8 cellular contexts compared by ENCODE assay signal in the genomic region with DNA sequence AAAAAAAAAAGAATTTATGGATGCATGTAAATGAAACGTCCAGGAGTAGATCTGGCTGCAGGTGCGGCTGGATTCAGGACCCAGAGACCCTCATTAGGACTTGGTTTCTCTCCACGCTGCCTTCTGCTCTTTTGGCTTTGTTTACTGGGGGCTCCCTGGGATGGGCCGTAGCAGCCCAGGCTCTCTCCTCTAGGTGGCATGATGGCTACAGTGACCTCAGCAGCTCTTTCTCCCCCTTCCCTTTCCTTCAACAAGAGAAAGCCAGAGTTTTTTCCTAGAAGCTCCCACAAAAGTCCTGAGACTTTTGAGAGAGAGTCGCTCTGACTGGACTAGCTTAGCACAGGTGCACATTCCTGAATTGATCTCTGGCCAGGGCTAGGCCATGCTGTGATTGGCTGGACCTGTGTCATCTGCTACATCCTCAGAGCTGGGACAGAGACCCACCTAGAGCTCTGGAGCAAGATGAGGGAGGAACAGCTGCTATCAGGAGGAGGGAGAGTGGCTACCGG.
DNase-seq lines count a peak whose midpoint lies in the region; ATAC-seq and TF ChIP-seq lines count a peak whose summit lies in the region.

No MANE protein-coding gene starts in this region.

- no peak overlapping the region for H3K4me3 Mint-ChIP-seq in activated CD8-positive, alpha-beta memory T cell treated with anti-CD3 and anti-CD28 coated beads, Interleukin-2, amount 10 ng/mL, durations not matched to agents 7 days and 5 days
- H3K4me3 Mint-ChIP-seq in natural killer cell, result no peak overlapping the region

- no peaks in the 10 kb centered on the region for H3K9me2 ChIP-seq in Karpas-422 (replicated peaks; ENCODE audit: insufficient read depth, low read length)

- H2AFZ ChIP-seq in Karpas-422 (ENCODE audit: low read length), result no peak overlapping the region

- H3K9ac ChIP-seq in Karpas-422 (ENCODE audit: low read length), result no peak overlapping the region

- H3K4me3 ChIP-seq in Karpas-422 (ENCODE audit: low read length), result no peak overlapping the region

- peak; percentile 53 for TF ChIP-seq CTCF in natural killer cell (IDR thresholded peaks at IDR 0.05)

- no peaks in the 10 kb centered on the region for H4K20me1 ChIP-seq in Karpas-422 (ENCODE audit: insufficient read depth, low read depth, low read length)

- H3K79me2 ChIP-seq in Karpas-422 (ENCODE audit: low read length), result no peaks in the 10 kb centered on the region

- H3K27me3 Mint-ChIP-seq in activated CD8-positive, alpha-beta memory T cell treated with anti-CD3 and anti-CD28 coated beads, Interleukin-2, amount 10 ng/mL, durations not matched to agents 7 days and 5 days, result no peaks in the 10 kb centered on the region
- H3K27me3 Mint-ChIP-seq in natural killer cell (ENCODE audit: low read depth in 2 of 2), result peaks cover 9% of the 10 kb centered on the region in 2 donors

- H3K9me3 Mint-ChIP-seq in activated CD8-positive, alpha-beta memory T cell treated with anti-CD3 and anti-CD28 coated beads, Interleukin-2, amount 10 ng/mL, durations not matched to agents 7 days and 5 days (ENCODE audit: low read depth), result no peaks in the 10 kb centered on the region
- H3K9me3 Mint-ChIP-seq in natural killer cell, result no peaks in the 10 kb centered on the region

- H3K9me3 ChIP-seq in Karpas-422 (ENCODE audit: low read length), result no peaks in the 10 kb centered on the region

- peaks cover 29% of the 10 kb centered on the region for H3K4me1 Mint-ChIP-seq in activated CD8-positive, alpha-beta memory T cell treated with anti-CD3 and anti-CD28 coated beads, Interleukin-2, amount 10 ng/mL, durations not matched to agents 7 days and 5 days
- H3K4me1 Mint-ChIP-seq in natural killer cell, result peaks cover 14 to 15% of the 10 kb centered on the region in 2 donors

- intact Hi-C loops in natural killer cell (cut with micrococcal nuclease), result loop anchor here (1.0 kb wide), 1 partner anchor 89 kb away; no protein-coding TSS in a partner anchor

- no peak overlapping the region for H3K27ac ChIP-seq in Karpas-422 (ENCODE audit: low read length)

- H3K27me3 ChIP-seq in Karpas-422 (ENCODE audit: low read length), result no peaks in the 10 kb centered on the region

- no peaks in the 10 kb centered on the region for H3K36me3 Mint-ChIP-seq in activated CD8-positive, alpha-beta memory T cell treated with anti-CD3 and anti-CD28 coated beads, Interleukin-2, amount 10 ng/mL, durations not matched to agents 7 days and 5 days
- H3K36me3 Mint-ChIP-seq in natural killer cell, result no peaks in the 10 kb centered on the region

- no peaks in the 10 kb centered on the region for H3K36me3 ChIP-seq in Karpas-422 (ENCODE audit: insufficient read depth, low read length)

- H3K4me1 ChIP-seq in Karpas-422 (ENCODE audit: low read length), result peaks cover 23% of the 10 kb centered on the region

- H3K4me2 ChIP-seq in Karpas-422 (ENCODE audit: low read depth, low read length, poor library complexity, severe bottlenecking), result peak overlapping the region; percentile 33

- peak overlapping the region; percentile 68 for H3K27ac Mint-ChIP-seq in activated CD8-positive, alpha-beta memory T cell treated with anti-CD3 and anti-CD28 coated beads, Interleukin-2, amount 10 ng/mL, durations not matched to agents 7 days and 5 days
- no peak overlapping the region for H3K27ac Mint-ChIP-seq in natural killer cell

- ATAC-seq in GM21528 (IDR thresholded peaks at IDR 0.05; ENCODE audit: low FRiP score, unreplicated experiment), result peak; percentile 52
- peak; percentile 79 for ATAC-seq in activated CD8-positive, alpha-beta memory T cell treated with anti-CD3 and anti-CD28 coated beads, Interleukin-2, amount 10 ng/mL, durations not matched to agents 7 days and 5 days
- ATAC-seq in natural killer cell, result peak; percentile 69 to 95 (median 91)
- no peak for ATAC-seq in HG03196 (IDR thresholded peaks at IDR 0.05; ENCODE audit: unreplicated experiment)
- ATAC-seq in HG03457 (IDR thresholded peaks at IDR 0.05; ENCODE audit: unreplicated experiment), result no peak

- CTCF ChIA-PET in activated CD8-positive, alpha-beta memory T cell treated with anti-CD3 and anti-CD28 coated beads, Interleukin-2, amount 10 ng/mL, durations not matched to agents 7 days and 5 days (lab: Charles Lee), result interaction anchor here (0.6 to 4.0 kb wide), 37 partner anchors 9 to 144 kb away, joined by 3 to 28 read pairs (median 5); a partner anchor contains a TSS

- DNase-seq in GM04504 (ENCODE audit: low read depth), result peak; percentile 20
- peak; percentile 74 for DNase-seq in Karpas-422
- peak; percentile 65 for DNase-seq in activated CD8-positive, alpha-beta memory T cell treated with anti-CD3 and anti-CD28 coated beads, Interleukin-2, amount 10 ng/mL, durations not matched to agents 7 days and 5 days
- peak; percentile 32 for DNase-seq in fibroblast of the conjunctiva (ENCODE audit: low read depth)
- DNase-seq in natural killer cell, result peak; percentile 31

Comparison
In these comparisons a context has a peak if more than half of its experiments do, and no peak if none do; other contexts are left out.
1. DNase-seq: peak in every context shown above with its lines; median percentile 74 in Karpas-422; 65 in activated CD8-positive, alpha-beta memory T cell treated with anti-CD3 and anti-CD28 coated beads, Interleukin-2, amount 10 ng/mL, durations not matched to agents 7 days and 5 days; 32 in fibroblast of the conjunctiva; 31 in natural killer cell; 20 in GM04504.
2. ATAC-seq: peak in GM21528 (single experiment), activated CD8-positive, alpha-beta memory T cell treated with anti-CD3 and anti-CD28 coated beads, Interleukin-2, amount 10 ng/mL, durations not matched to agents 7 days and 5 days (single experiment) and natural killer cell (3 of 3); none in HG03196 (single experiment) and HG03457 (single experiment).